In the genomic region with DNA sequence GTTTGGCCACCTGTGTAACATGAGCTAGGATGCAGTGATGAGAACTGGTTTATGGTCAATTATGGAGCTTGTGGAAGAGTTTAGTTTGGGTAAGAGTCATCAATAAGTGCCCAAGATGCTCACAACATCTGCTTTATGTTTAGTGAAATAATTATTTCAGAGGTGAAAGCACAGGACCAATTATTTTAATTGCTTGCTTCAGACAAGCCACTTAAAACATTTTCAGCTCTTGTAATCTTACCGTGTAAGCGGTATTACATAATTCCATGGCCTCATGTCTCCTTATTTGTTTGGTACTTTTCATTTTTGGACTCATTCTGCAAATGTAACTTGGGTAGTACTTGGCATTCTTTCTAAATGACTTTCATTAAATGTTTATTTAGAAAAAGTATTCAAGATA, we compare ENCODE assay signal across 10 cellular contexts. TPM values are rescaled to one million over a fixed set of nuclear protein-coding genes. Genes with fewer than 3 reads are reported as not detected.
DNase-seq lines count a peak whose midpoint lies in the region; ATAC-seq and TF ChIP-seq lines count a peak whose summit lies in the region.
"Had no signal": no experiment of that assay in that cellular context is flagged by ENCODE, and none has a peak within 500 bp of the region (broad histone marks: within the 10 kb centered on the region; RNA-seq: fewer than 3 reads in every experiment).

No MANE protein-coding gene starts in this region.

- no peaks in the 10 kb centered on the region; the same call in 1 of the 2 replicates for H3K27me3 Mint-ChIP-seq in HFFc6 (ENCODE audit: insufficient read depth)

- H3K9me3 Mint-ChIP-seq in HFFc6 = no peaks in the 10 kb centered on the region

- peak overlapping the region; percentile 2; the same call in 1 of the 2 replicates for H3K27ac Mint-ChIP-seq in HFFc6

- H3K4me2 ChIP-seq in OCI-LY7 (ENCODE audit: low read length) = peak overlapping the region; percentile 92

- POLR2A ChIA-PET in OCI-LY7 (lab: Charles Lee) = interaction anchor here (0.6 to 1.9 kb wide), 8 partner anchors 8 to 1003 kb away, joined by 3 to 7 read pairs (median 4); no protein-coding TSS in a partner anchor

- peaks cover 100% of the 10 kb centered on the region for H3K79me2 ChIP-seq in OCI-LY7 (ENCODE audit: insufficient read depth, low read depth, low read length)

- BruUV-seq in OCI-LY7 (replicated peaks; lab: Mats Ljungman, UMichigan) = no TSS peak

- peaks cover 77% of the 10 kb centered on the region for H4K20me1 ChIP-seq in OCI-LY7 (ENCODE audit: insufficient read depth, low read length)

- ATAC-seq in left lung (peak; percentile 40), HG02610 (IDR thresholded peaks at IDR 0.05; ENCODE audit: unreplicated experiment) (no peak), GM18868 (IDR thresholded peaks at IDR 0.05; ENCODE audit: unreplicated experiment) (no peak), HG03139 (IDR thresholded peaks at IDR 0.05; ENCODE audit: unreplicated experiment) (no peak)

- peaks cover 78% of the 10 kb centered on the region for H3K36me3 ChIP-seq in OCI-LY7 (ENCODE audit: insufficient read depth, low read length)
- no peaks in the 10 kb centered on the region for H3K36me3 ChIP-seq in left lung

- peaks cover 49% of the 10 kb centered on the region for H3K4me1 Mint-ChIP-seq in HFFc6 (ENCODE audit: low read depth)

- H3K9me3 ChIP-seq in OCI-LY7 (ENCODE audit: low read length) (no peaks in the 10 kb centered on the region), left lung (no peaks in the 10 kb centered on the region)

- H2AFZ ChIP-seq in OCI-LY7 (ENCODE audit: low read length) = no peak overlapping the region

- no peaks in the 10 kb centered on the region for H3K9me2 ChIP-seq in OCI-LY7 (ENCODE audit: insufficient read depth, low read length)

- no peaks in the 10 kb centered on the region for H3K36me3 Mint-ChIP-seq in HFFc6 (ENCODE audit: low read depth)

- no peak for TF ChIP-seq CTCF in HFFc6 (IDR thresholded peaks at IDR 0.05)
- no peak for TF ChIP-seq CTCF in OCI-LY7 (conservative IDR thresholded peaks at IDR 0.05; ENCODE audit: low read length)
- no peak for TF ChIP-seq CTCF in left lung (IDR thresholded peaks at IDR 0.05)

- peaks cover 57% of the 10 kb centered on the region for H3K4me1 ChIP-seq in OCI-LY7 (ENCODE audit: insufficient read depth, low read length, poor library complexity, severe bottlenecking)
- peaks cover 30 to 84% of the 10 kb centered on the region in 2 donors for H3K4me1 ChIP-seq in left lung

- no peak overlapping the region for H3K4me3 Mint-ChIP-seq in HFFc6

- H3K27ac ChIP-seq in OCI-LY7 (ENCODE audit: low read depth, low read length, poor library complexity, severe bottlenecking) (peak overlapping the region; percentile 54), left lung (peak overlapping the region in 1 of 2 donors; percentile 39)

- intact Hi-C loops in OCI-LY7 (cut with micrococcal nuclease; ENCODE audit: unreplicated experiment) = no loop called here
- intact Hi-C loops in left lung (cut with DNase I) = no loop called here

- DNase-seq in DMS 273 (lab: John Stamatoyannopoulos, UW; ENCODE audit: unreplicated experiment) (peak; percentile 70), HFFc6 (peak; percentile 36), OCI-LY7 (ENCODE audit: low spot score) (no peak), left lung (no peak), C1 segment of cervical spinal cord (lab: John Stamatoyannopoulos, UW) (no peak)
- DNase-seq: hypothalamus; stimulated activated CD4-positive, alpha-beta T cell treated with anti-CD3 and anti-CD28 coated beads, Interleukin-2, amount 100 ng/mL, for 24 hours had no signal

- H3K4me3 ChIP-seq in OCI-LY7 (ENCODE audit: low read depth, low read length, poor library complexity, severe bottlenecking) (peak overlapping the region; percentile 95), left lung (no peak overlapping the region)

- no peaks in the 10 kb centered on the region for H3K27me3 ChIP-seq in left lung

- CTCF ChIA-PET in OCI-LY7 (lab: Charles Lee; ENCODE audit: unreplicated experiment) = interaction anchor here (1.1 to 1.5 kb wide), 3 partner anchors 20 to 206 kb away, joined by 3 to 6 read pairs (median 3); no protein-coding TSS in a partner anchor

RNA-seq across cellular contexts. Expression of gene B3GNT2, which starts 5.4 kb away (rescaled TPM):
- 10 to 100 TPM; 12.5 to 16.7 (median 15.1) TPM for total RNA-seq in HFFc6 (2021; fragmentation: NEBNext Ultra II Directional; extraction: Animal tissue kit (Norgen Biotek cat#: 25700))
- total RNA-seq in OCI-LY7 (2014; rRNA removed; shearing (Covaris generic)) = 63.0 and 65.8 TPM in 2 replicates
- total RNA-seq in OCI-LY7 (2022) = 47.9 and 51.1 TPM in 2 replicates
- 10 to 100 TPM; 31.9 to 33.0 TPM for total RNA-seq in left lung

Comparison
In these comparisons a context has a peak if more than half of its experiments do, and no peak if none do; other contexts are left out.
1. DNase-seq: peak in DMS 273 (single experiment) and HFFc6 (single experiment); none in OCI-LY7 (single experiment), left lung (0 of 2) and C1 segment of cervical spinal cord (0 of 14).